In genomic region chr3:99855900-99856299, GRCh38 we compare ENCODE assay signal across 1 cellular context.
TF ChIP-seq lines count a peak whose summit lies in the region.

No MANE protein-coding gene starts in this region.

TF ChIP-seq in IMR-90, 13 proteins besides CTCF, POLR2A, EP300 and RAD21 (continued from another document):
- TF ChIP-seq USF2 (IDR thresholded peaks at IDR 0.05; ENCODE audit: low read depth, low read length) (no peak), MAFK (IDR thresholded peaks at IDR 0.05; ENCODE audit: low read depth, low read length) (no peak), SMC3 (IDR thresholded peaks at IDR 0.05; ENCODE audit: low read depth, low read length) (no peak), ELK1 (IDR thresholded peaks at IDR 0.05; ENCODE audit: borderline replicate concordance, low read depth, low read length) (no peak), CHD1 (IDR thresholded peaks at IDR 0.05; ENCODE audit: low read depth, low read length) (no peak), MAZ (IDR thresholded peaks at IDR 0.05; ENCODE audit: borderline replicate concordance, low read depth, low read length) (no peak), MXI1 (IDR thresholded peaks at IDR 0.05; ENCODE audit: borderline replicate concordance, low read depth, low read length) (no peak), FOS (IDR thresholded peaks at IDR 0.05; ENCODE audit: low read depth, low read length) (no peak), RCOR1 (IDR thresholded peaks at IDR 0.05; ENCODE audit: insufficient replicate concordance, low read length) (no peak)
